Comparison of ENCODE assay signal across 22 cellular contexts in the genomic region with DNA sequence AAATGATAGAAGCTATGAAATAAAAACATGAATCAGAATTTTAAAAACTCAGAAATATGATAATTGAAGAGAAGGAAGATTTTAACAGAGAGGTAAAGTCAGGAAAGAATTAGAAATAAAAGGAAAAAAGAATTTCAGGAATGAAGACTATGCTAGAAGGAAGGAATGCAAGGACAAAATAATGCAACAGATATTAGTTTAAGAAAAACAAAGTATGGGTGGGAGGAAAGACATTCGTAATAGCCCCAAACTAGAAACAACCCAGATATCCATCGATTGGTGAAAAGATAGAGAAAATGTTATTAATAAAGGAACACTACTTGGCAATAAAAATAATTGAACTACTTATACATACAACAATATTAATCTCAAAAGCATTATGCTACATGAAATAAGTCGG.
DNase-seq lines count a peak whose midpoint lies in the region; ATAC-seq, FAIRE-seq and TF ChIP-seq lines count a peak whose summit lies in the region.
"Had no signal": no experiment of that assay in that cellular context is flagged by ENCODE, and none has a peak within 500 bp of the region (broad histone marks: within the 10 kb centered on the region; RNA-seq: fewer than 3 reads in every experiment).

No MANE protein-coding gene starts in this region.

- no peak overlapping the region; a peak in 1 of 4 replicates for H4K8ac ChIP-seq in IMR-90 (ENCODE audit: low read depth in 2 of 2, low read length in 2 of 2)

- H2AFZ ChIP-seq in IMR-90 (replicated peaks; ENCODE audit: low read length, poor library complexity), result no peak overlapping the region

- peaks cover 6% of the 10 kb centered on the region for H3K27me3 Mint-ChIP-seq in activated T-cell treated with anti-CD3 and anti-CD28 coated beads, Interleukin-2, amount 50 U/mL, for 72 hours (ENCODE audit: low read depth)
- H3K27me3 Mint-ChIP-seq in activated T-cell treated with anti-CD3 and anti-CD28 coated beads, Interleukin-2, amount 50 U/mL, for 4 hours (ENCODE audit: low read depth), result peaks cover 20% of the 10 kb centered on the region
- H3K27me3 Mint-ChIP-seq: CD4-positive, CD25-positive, alpha-beta regulatory T cell had no signal

- H3K36me3 Mint-ChIP-seq in activated T-cell treated with anti-CD3 and anti-CD28 coated beads, Interleukin-2, amount 50 U/mL, for 72 hours (ENCODE audit: insufficient read depth in 2 of 2), result peaks cover 6 to 8% of the 10 kb centered on the region in 2 donors
- H3K36me3 Mint-ChIP-seq in activated T-cell treated with anti-CD3 and anti-CD28 coated beads, Interleukin-2, amount 50 U/mL, for 4 hours (ENCODE audit: insufficient read depth), result peaks cover 1% of the 10 kb centered on the region
- H3K36me3 Mint-ChIP-seq: CD4-positive, CD25-positive, alpha-beta regulatory T cell had no signal

- no peaks in the 10 kb centered on the region for H3K27me3 ChIP-seq in IMR-90 (ENCODE audit: control insufficient read depth, insufficient read depth, low read length)
- no peaks in the 10 kb centered on the region for H3K27me3 ChIP-seq in skeletal muscle satellite cell (ENCODE audit: control insufficient read depth, insufficient read depth, low read length)
- H3K27me3 ChIP-seq: BE2C had no signal

- no peaks in the 10 kb centered on the region for H3K79me1 ChIP-seq in IMR-90 (ENCODE audit: low read depth in 1 of 2, low read length in 2 of 2)

- BruUV-seq in IMR-90 (replicated peaks; lab: Mats Ljungman, UMichigan), result no TSS peak

- DNase-seq in activated T-cell treated with anti-CD3 and anti-CD28 coated beads, Interleukin-2, amount 50 U/mL, for 72 hours, result no peak
- no peak for DNase-seq in activated T-cell treated with anti-CD3 and anti-CD28 coated beads, Interleukin-2, amount 50 U/mL, for 4 hours
- DNase-seq in IMR-90 (no peak), D721Med (ENCODE audit: insufficient read length, low spot score) (no peak), hippocampal formation (lab: John Stamatoyannopoulos, UW) (no peak)
- DNase-seq: BE2C; Caco-2; CD4-positive, CD25-positive, alpha-beta regulatory T cell; DMS153; KBM-7; NCI-H1417; NCI-H187; NCI-H226; NCI-H524 treated with DMSO at 0.1 percent for 48 hours; PC-3; RPMI8226; SIG-M5 had no signal

- peaks cover 10 to 14% of the 10 kb centered on the region in 2 donors for H3K9me3 Mint-ChIP-seq in activated T-cell treated with anti-CD3 and anti-CD28 coated beads, Interleukin-2, amount 50 U/mL, for 72 hours
- peaks cover 29% of the 10 kb centered on the region for H3K9me3 Mint-ChIP-seq in activated T-cell treated with anti-CD3 and anti-CD28 coated beads, Interleukin-2, amount 50 U/mL, for 4 hours

- H2BK5ac ChIP-seq in IMR-90 (ENCODE audit: low read depth, low read length, poor library complexity, severe bottlenecking), result peak overlapping the region; percentile 50

- TF ChIP-seq CTCF in IMR-90 (conservative IDR thresholded peaks at IDR 0.05; ENCODE audit: low read depth, low read length), result no peak
- no peak for TF ChIP-seq CTCF in D721Med (IDR thresholded peaks at IDR 0.05; ENCODE audit: insufficient read depth, missing control alignments)

- H2BK15ac ChIP-seq in IMR-90 (ENCODE audit: low read depth, low read length), result no peak overlapping the region

- CTCF ChIA-PET in IMR-90 (lab: Yijun Ruan, JAX), result interaction anchor here (1.4 kb wide), 1 partner anchor 204 kb away, joined by 5 read pairs; no protein-coding TSS in a partner anchor

- no peak overlapping the region for H3K23ac ChIP-seq in IMR-90 (ENCODE audit: low read depth, low read length)

- H2BK120ac ChIP-seq in IMR-90 (ENCODE audit: low read depth, low read length), result 0 out of 2 replicates have a peak overlapping the region, but pooled peaks have one; percentile 24

- dilution Hi-C loops in IMR-90 (cut with HindIII; ENCODE audit: low sequenced_read_pairs, unreplicated experiment), result no loop called here

- H2AK9ac ChIP-seq in IMR-90 (replicated peaks; ENCODE audit: low read depth, low read length, poor library complexity), result no peak overlapping the region

- no peak overlapping the region for H3K4ac ChIP-seq in IMR-90 (ENCODE audit: low read depth, low read length)

- peak overlapping the region; percentile 70; the same call in 1 of the 2 replicates for H2BK20ac ChIP-seq in IMR-90 (ENCODE audit: low read depth, low read length)

- H4K5ac ChIP-seq in IMR-90 (ENCODE audit: low read depth, low read length), result no peak overlapping the region

- no peak overlapping the region for H3K4me3 ChIP-seq in IMR-90 (ENCODE audit: insufficient read depth, low read depth, low read length)
- H3K4me3 ChIP-seq in skeletal muscle satellite cell (ENCODE audit: low read length), result no peak overlapping the region

- H4K20me1 ChIP-seq in IMR-90 (ENCODE audit: insufficient read depth, low read length), result no peaks in the 10 kb centered on the region

- no peak overlapping the region for H3K27ac ChIP-seq in IMR-90 (ENCODE audit: insufficient read depth, low read length)
- H3K27ac ChIP-seq: 22Rv1 had no signal

- H3K9ac ChIP-seq in IMR-90 (ENCODE audit: low read depth, low read length), result no peak overlapping the region
- peak overlapping the region; percentile 35 for H3K9ac ChIP-seq in skeletal muscle satellite cell (ENCODE audit: low read depth, low read length)

- H3K27ac Mint-ChIP-seq in activated T-cell treated with anti-CD3 and anti-CD28 coated beads, Interleukin-2, amount 50 U/mL, for 72 hours, result peak overlapping the region; percentile 19
- H3K27ac Mint-ChIP-seq: CD4-positive, CD25-positive, alpha-beta regulatory T cell had no signal

- no peak for TF ChIP-seq POLR2A in IMR-90 (IDR thresholded peaks at IDR 0.05; ENCODE audit: low read depth, low read length)

- TF ChIP-seq RAD21 in IMR-90 (IDR thresholded peaks at IDR 0.05; ENCODE audit: low read length), result no peak

- no peak for ATAC-seq in activated T-cell treated with anti-CD3 and anti-CD28 coated beads, Interleukin-2, amount 50 U/mL, for 72 hours (replicated peaks in 1 of 2)
- ATAC-seq in activated T-cell treated with anti-CD3 and anti-CD28 coated beads, Interleukin-2, amount 50 U/mL, for 4 hours, result no peak
- ATAC-seq in IMR-90 (ENCODE audit: low read depth) (0 out of 2 replicates have a peak, but pooled peaks have one; percentile 13), GM19463 (IDR thresholded peaks at IDR 0.05; ENCODE audit: unreplicated experiment) (no peak)
- ATAC-seq: PC-3 had no signal

- H4K91ac ChIP-seq in IMR-90 (ENCODE audit: insufficient read depth, low read depth, low read length), result no peak overlapping the region

- H3K4me2 ChIP-seq in IMR-90 (ENCODE audit: low read depth, low read length) (no peak overlapping the region), skeletal muscle satellite cell (ENCODE audit: low read length) (peak overlapping the region; percentile 26)

- H3K4me1 Mint-ChIP-seq in activated T-cell treated with anti-CD3 and anti-CD28 coated beads, Interleukin-2, amount 50 U/mL, for 72 hours (ENCODE audit: low read depth), result no peaks in the 10 kb centered on the region
- H3K4me1 Mint-ChIP-seq in activated T-cell treated with anti-CD3 and anti-CD28 coated beads, Interleukin-2, amount 50 U/mL, for 4 hours (ENCODE audit: low read depth), result no peaks in the 10 kb centered on the region
- H3K4me1 Mint-ChIP-seq: CD4-positive, CD25-positive, alpha-beta regulatory T cell had no signal

- 0 out of 2 replicates have a peak, but pooled peaks cover 2% of the 10 kb centered on the region for H3K9me1 ChIP-seq in IMR-90 (ENCODE audit: insufficient read depth, low read length)

- no peaks in the 10 kb centered on the region for H3K9me3 ChIP-seq in IMR-90 (ENCODE audit: control insufficient read depth, insufficient read depth, low read length)
- H3K9me3 ChIP-seq in skeletal muscle satellite cell (replicated peaks; ENCODE audit: low read length), result no peaks in the 10 kb centered on the region
- H3K9me3 ChIP-seq: BE2C, Caco-2 had no signal

- H3K4me3 Mint-ChIP-seq in activated T-cell treated with anti-CD3 and anti-CD28 coated beads, Interleukin-2, amount 50 U/mL, for 72 hours, result no peak overlapping the region
- H3K4me3 Mint-ChIP-seq in activated T-cell treated with anti-CD3 and anti-CD28 coated beads, Interleukin-2, amount 50 U/mL, for 4 hours, result no peak overlapping the region
- H3K4me3 Mint-ChIP-seq: CD4-positive, CD25-positive, alpha-beta regulatory T cell had no signal

- in situ Hi-C loops in IMR-90 (cut with MboI; ENCODE audit: low sequenced_read_pairs), result loop anchor here (25.0 kb wide), 1 partner anchor 946 kb away; no protein-coding TSS in a partner anchor

- POLR2A ChIA-PET in IMR-90 (lab: Charles Lee; ENCODE audit: unreplicated experiment), result interaction anchor here (0.6 kb wide), 1 partner anchor 65 kb away, joined by 6 read pairs; no protein-coding TSS in a partner anchor

- FAIRE-seq in endometrium (lab: Jason Lieb, UNC), result peak; percentile 26
- FAIRE-seq in D721Med (lab: Jason Lieb, UNC), result no peak
- FAIRE-seq: GM12891 had no signal

- H3K14ac ChIP-seq in IMR-90 (replicated peaks; ENCODE audit: low read depth, low read length), result no peak overlapping the region

- H3K36me3 ChIP-seq in IMR-90 (ENCODE audit: control insufficient read depth, insufficient read depth, low read length), result no peaks in the 10 kb centered on the region
- no peaks in the 10 kb centered on the region for H3K36me3 ChIP-seq in skeletal muscle satellite cell (ENCODE audit: insufficient read depth, low read length)
- H3K36me3 ChIP-seq: BE2C had no signal

- intact Hi-C loops in IMR-90 (cut with micrococcal nuclease), result loop anchor here (5.0 kb wide), 1 partner anchor 86 kb away; no protein-coding TSS in a partner anchor

- no peak overlapping the region for H2AK5ac ChIP-seq in IMR-90 (ENCODE audit: low read depth, low read length)

- H3K18ac ChIP-seq in IMR-90 (ENCODE audit: low read depth, low read length), result no peak overlapping the region

- H3K56ac ChIP-seq in IMR-90 (ENCODE audit: extremely low read depth, insufficient read depth, low read length), result no peak overlapping the region

- no CpG with 5 or more reads among the region's 3 CpGs for WGBS in IMR-90 (ENCODE audit: extremely low coverage in 2 of 2, insufficient read length in 1 of 2), 2 experiments

- H3K4me1 ChIP-seq in IMR-90 (ENCODE audit: control insufficient read depth, insufficient read depth, low read length), result peaks cover 2% of the 10 kb centered on the region; the same call in 1 of the 2 replicates
- peaks cover 29% of the 10 kb centered on the region for H3K4me1 ChIP-seq in skeletal muscle satellite cell (ENCODE audit: control insufficient read depth, insufficient read depth, low read length)
- H3K4me1 ChIP-seq: Caco-2 had no signal

TF ChIP-seq in IMR-90, 13 proteins besides CTCF, POLR2A, EP300 and RAD21:
- TF ChIP-seq NFE2L2 (IDR thresholded peaks at IDR 0.05; ENCODE audit: low read depth, low read length), result no peak
- TF ChIP-seq BHLHE40 (IDR thresholded peaks at IDR 0.05; ENCODE audit: low read depth, low read length), result no peak
- TF ChIP-seq FOS (IDR thresholded peaks at IDR 0.05; ENCODE audit: low read depth, low read length), result no peak
TF ChIP-seq in IMR-90: peak in this region for 0.
